In genomic region chr19:5621311-5621944, GRCh38 we compare ENCODE assay signal across 8 cellular contexts. TPM values are rescaled to one million over a fixed set of nuclear protein-coding genes. Genes with fewer than 3 reads are reported as not detected.
A peak's percentile ranks its signal among the peaks of the same experiment; 100 is the strongest.
DNase-seq lines count a peak whose midpoint lies in the region; ATAC-seq and TF ChIP-seq lines count a peak whose summit lies in the region.

No MANE protein-coding gene starts in this region.

- no peaks in the 10 kb centered on the region for H3K9me3 ChIP-seq in GM23248 (ENCODE audit: low read depth)
- H3K9me3 ChIP-seq in right atrium auricular region: no peaks in the 10 kb centered on the region
- no peaks in the 10 kb centered on the region for H3K9me3 ChIP-seq in skeletal muscle satellite cell (replicated peaks; ENCODE audit: low read length)

- peaks cover 56% of the 10 kb centered on the region for H3K4me1 Mint-ChIP-seq in activated CD4-positive, alpha-beta memory T cell treated with anti-CD3 and anti-CD28 coated beads, Interleukin-2, amount 10 ng/mL, durations not matched to agents 7 days and 5 days

- H3K79me2 ChIP-seq in GM23248 (ENCODE audit: insufficient read depth): peaks cover 97% of the 10 kb centered on the region

- ATAC-seq in GM21723 (IDR thresholded peaks at IDR 0.05; ENCODE audit: unreplicated experiment): no peak

- DNase-seq in GM23248 (no peak), right atrium auricular region (ENCODE audit: low spot score) (no peak), NCI-H82 treated with DMSO at 0.1 percent for 48 hours (lab: John Stamatoyannopoulos, UW; ENCODE audit: unreplicated experiment) (no peak), NK-92 (lab: John Stamatoyannopoulos, UW; ENCODE audit: unreplicated experiment) (no peak), SKM-1 treated with dmso at 0.1 percent for 144 hours (lab: John Stamatoyannopoulos, UW; ENCODE audit: unreplicated experiment) (no peak)
- no peak for DNase-seq in activated CD4-positive, alpha-beta memory T cell treated with anti-CD3 and anti-CD28 coated beads, Interleukin-2, amount 10 ng/mL, durations not matched to agents 7 days and 5 days

- H3K4me1 ChIP-seq in GM23248 (ENCODE audit: insufficient read depth) (peaks cover 33% of the 10 kb centered on the region; the same call in 1 of the 2 replicates), right atrium auricular region (peaks cover 0 to 59% of the 10 kb centered on the region in 2 donors), skeletal muscle satellite cell (ENCODE audit: control insufficient read depth, insufficient read depth, low read length) (peaks cover 30% of the 10 kb centered on the region)

- H3K27me3 ChIP-seq in GM23248 (replicated peaks; ENCODE audit: insufficient read depth) (no peaks in the 10 kb centered on the region), right atrium auricular region (no peaks in the 10 kb centered on the region), skeletal muscle satellite cell (ENCODE audit: control insufficient read depth, insufficient read depth, low read length) (no peaks in the 10 kb centered on the region)

- H3K9me3 Mint-ChIP-seq in activated CD4-positive, alpha-beta memory T cell treated with anti-CD3 and anti-CD28 coated beads, Interleukin-2, amount 10 ng/mL, durations not matched to agents 7 days and 5 days: no peaks in the 10 kb centered on the region

- H3K4me3 ChIP-seq in GM23248: peak overlapping the region; percentile 87
- H3K4me3 ChIP-seq in right atrium auricular region: peak overlapping the region; percentile 98
- H3K4me3 ChIP-seq in skeletal muscle satellite cell (ENCODE audit: low read length): peak overlapping the region; percentile 98

- H3K27ac ChIP-seq in GM23248 (peak overlapping the region; percentile 65), right atrium auricular region (peak overlapping the region; percentile 97 to 98)

- H3F3A ChIP-seq in GM23248 (ENCODE audit: insufficient read depth): peaks cover 4% of the 10 kb centered on the region; the same call in 1 of the 2 replicates

- H3K9me2 ChIP-seq in GM23248 (ENCODE audit: insufficient read depth): no peaks in the 10 kb centered on the region

- H3K4me3 Mint-ChIP-seq in activated CD4-positive, alpha-beta memory T cell treated with anti-CD3 and anti-CD28 coated beads, Interleukin-2, amount 10 ng/mL, durations not matched to agents 7 days and 5 days: peak overlapping the region; percentile 99

- peak overlapping the region; percentile 86 for H3K9ac ChIP-seq in GM23248
- H3K9ac ChIP-seq in skeletal muscle satellite cell (ENCODE audit: low read depth, low read length): peak overlapping the region; percentile 94

- no peaks in the 10 kb centered on the region for H3K27me3 Mint-ChIP-seq in activated CD4-positive, alpha-beta memory T cell treated with anti-CD3 and anti-CD28 coated beads, Interleukin-2, amount 10 ng/mL, durations not matched to agents 7 days and 5 days

- TF ChIP-seq CTCF in right atrium auricular region (IDR thresholded peaks at IDR 0.05): no peak

- in situ Hi-C loops in GM23248 (cut with MboI): no loop called here

- H3K36me3 ChIP-seq in GM23248 (ENCODE audit: low read depth) (peaks cover 20% of the 10 kb centered on the region), right atrium auricular region (peaks cover 41% of the 10 kb centered on the region), skeletal muscle satellite cell (ENCODE audit: insufficient read depth, low read length) (peaks cover 53% of the 10 kb centered on the region)

- CTCF ChIA-PET in activated CD4-positive, alpha-beta memory T cell treated with anti-CD3 and anti-CD28 coated beads, Interleukin-2, amount 10 ng/mL, durations not matched to agents 7 days and 5 days (lab: Charles Lee): interaction anchor here (0.6 to 4.6 kb wide), 4 partner anchors 53 to 208 kb away, joined by 4 to 21 read pairs (median 12); partner anchors contain the start of gene RPL36

- H3K4me2 ChIP-seq in GM23248 (ENCODE audit: unreplicated experiment) (peak overlapping the region; percentile 96), skeletal muscle satellite cell (ENCODE audit: low read length) (peak overlapping the region; percentile 98)

- H4K20me1 ChIP-seq in GM23248 (ENCODE audit: insufficient read depth): peaks cover 3% of the 10 kb centered on the region; the same call in 1 of the 2 replicates

- H3K36me3 Mint-ChIP-seq in activated CD4-positive, alpha-beta memory T cell treated with anti-CD3 and anti-CD28 coated beads, Interleukin-2, amount 10 ng/mL, durations not matched to agents 7 days and 5 days (ENCODE audit: low read depth): peaks cover 82% of the 10 kb centered on the region

- WGBS in GM23248 (ENCODE audit: low coverage in 1 of 2, low lambda C conversion rate in 2 of 2, missing lambda C conversion rate in 2 of 2), 2 experiments: 4% methylated on average over 14 of the region's 14 CpGs

- peak overlapping the region; percentile 96 for H3K27ac Mint-ChIP-seq in activated CD4-positive, alpha-beta memory T cell treated with anti-CD3 and anti-CD28 coated beads, Interleukin-2, amount 10 ng/mL, durations not matched to agents 7 days and 5 days

- peak overlapping the region; percentile 82 for H2AFZ ChIP-seq in GM23248

- POLR2A ChIA-PET in activated CD4-positive, alpha-beta memory T cell treated with anti-CD3 and anti-CD28 coated beads, Interleukin-2, amount 10 ng/mL, durations not matched to agents 7 days and 5 days (lab: Charles Lee): interaction anchor here (0.6 to 5.0 kb wide), 14 partner anchors 9 to 830 kb away, joined by 3 to 32 read pairs (median 5); partner anchors contain the start of genes CATSPERD, FEM1A, KDM4B and LONP1

RNA-seq across cellular contexts. Expression of gene SAFB2, which starts 1.1 kb away (rescaled TPM):
- 17.6 and 24.2 TPM in 2 replicates for total RNA-seq in GM23248 (2014; rRNA removed; shearing (Covaris generic))
- 32.4 and 37.2 TPM in 2 replicates for polyA plus RNA-seq in GM23248 (2016; fragmentation: Nextera tagmentation; extraction: Ambion mirVana)
- 10 to 100 TPM; 90.5 to 90.7 TPM for total RNA-seq in activated CD4-positive, alpha-beta memory T cell treated with anti-CD3 and anti-CD28 coated beads, Interleukin-2, amount 10 ng/mL, durations not matched to agents 7 days and 5 days
- total RNA-seq in right atrium auricular region: 10 to 100 TPM; 16.1 to 26.6 TPM
- total RNA-seq in skeletal muscle satellite cell (2012; rRNA removed): 22.7 and 31.9 TPM in 2 replicates

RNA-seq across cellular contexts. Expression of gene SAFB, which starts 1.5 kb away (rescaled TPM):
- 28.6 and 36.5 TPM in 2 replicates for total RNA-seq in GM23248 (2014; rRNA removed; shearing (Covaris generic))
- polyA plus RNA-seq in GM23248 (2016; fragmentation: Nextera tagmentation; extraction: Ambion mirVana): 49.1 and 49.4 TPM in 2 replicates
- 100 to 1,000 TPM; 124 to 126 TPM for total RNA-seq in activated CD4-positive, alpha-beta memory T cell treated with anti-CD3 and anti-CD28 coated beads, Interleukin-2, amount 10 ng/mL, durations not matched to agents 7 days and 5 days
- total RNA-seq in right atrium auricular region: 10 to 100 TPM; 31.9 to 32.7 TPM
- 36.2 and 37.4 TPM in 2 replicates for total RNA-seq in skeletal muscle satellite cell (2012; rRNA removed)

RNA-seq across cellular contexts. Expression of gene TINCR, which starts 53.7 kb away (rescaled TPM):
- total RNA-seq in GM23248 (2014; rRNA removed; shearing (Covaris generic)): 1.6 TPM in 1 of 2 replicates, not detected in the other
- 0.19 TPM in 1 of 2 replicates, not detected in the other for polyA plus RNA-seq in GM23248 (2016; fragmentation: Nextera tagmentation; extraction: Ambion mirVana)
- under 1 TPM; 0.38 to 0.53 TPM for total RNA-seq in activated CD4-positive, alpha-beta memory T cell treated with anti-CD3 and anti-CD28 coated beads, Interleukin-2, amount 10 ng/mL, durations not matched to agents 7 days and 5 days
- under 1 TPM in 1 of 2 donors, not detected in 1; 0.59 TPM for total RNA-seq in right atrium auricular region
- total RNA-seq in skeletal muscle satellite cell (2012; rRNA removed): 0.44 TPM in 1 of 2 replicates, not detected in the other

RNA-seq across cellular contexts. Expression of gene MICOS13, which starts 58.9 kb away (rescaled TPM):
- total RNA-seq in GM23248 (2014; rRNA removed; shearing (Covaris generic)): 39.8 and 44.5 TPM in 2 replicates
- polyA plus RNA-seq in GM23248 (2016; fragmentation: Nextera tagmentation; extraction: Ambion mirVana): 147 and 157 TPM in 2 replicates
- total RNA-seq in activated CD4-positive, alpha-beta memory T cell treated with anti-CD3 and anti-CD28 coated beads, Interleukin-2, amount 10 ng/mL, durations not matched to agents 7 days and 5 days: 10 to 100 TPM; 38.7 to 39.5 TPM
- total RNA-seq in right atrium auricular region: 10 to 100 TPM; 87.7 to 98.8 TPM
- total RNA-seq in skeletal muscle satellite cell (2012; rRNA removed): 43.9 and 52.6 TPM in 2 replicates

RNA-seq across cellular contexts. Expression of gene HSD11B1L, which starts 59.4 kb away (rescaled TPM):
- 23.8 and 30.7 TPM in 2 replicates for total RNA-seq in GM23248 (2014; rRNA removed; shearing (Covaris generic))
- 10.9 and 13.4 TPM in 2 replicates for polyA plus RNA-seq in GM23248 (2016; fragmentation: Nextera tagmentation; extraction: Ambion mirVana)
- 1 to 10 TPM; 2.5 to 3.2 TPM for total RNA-seq in activated CD4-positive, alpha-beta memory T cell treated with anti-CD3 and anti-CD28 coated beads, Interleukin-2, amount 10 ng/mL, durations not matched to agents 7 days and 5 days
- 10 to 100 TPM; 10.3 to 12.6 TPM for total RNA-seq in right atrium auricular region
- total RNA-seq in skeletal muscle satellite cell (2012; rRNA removed): 3.3 and 7.4 TPM in 2 replicates
